In the genomic region with DNA sequence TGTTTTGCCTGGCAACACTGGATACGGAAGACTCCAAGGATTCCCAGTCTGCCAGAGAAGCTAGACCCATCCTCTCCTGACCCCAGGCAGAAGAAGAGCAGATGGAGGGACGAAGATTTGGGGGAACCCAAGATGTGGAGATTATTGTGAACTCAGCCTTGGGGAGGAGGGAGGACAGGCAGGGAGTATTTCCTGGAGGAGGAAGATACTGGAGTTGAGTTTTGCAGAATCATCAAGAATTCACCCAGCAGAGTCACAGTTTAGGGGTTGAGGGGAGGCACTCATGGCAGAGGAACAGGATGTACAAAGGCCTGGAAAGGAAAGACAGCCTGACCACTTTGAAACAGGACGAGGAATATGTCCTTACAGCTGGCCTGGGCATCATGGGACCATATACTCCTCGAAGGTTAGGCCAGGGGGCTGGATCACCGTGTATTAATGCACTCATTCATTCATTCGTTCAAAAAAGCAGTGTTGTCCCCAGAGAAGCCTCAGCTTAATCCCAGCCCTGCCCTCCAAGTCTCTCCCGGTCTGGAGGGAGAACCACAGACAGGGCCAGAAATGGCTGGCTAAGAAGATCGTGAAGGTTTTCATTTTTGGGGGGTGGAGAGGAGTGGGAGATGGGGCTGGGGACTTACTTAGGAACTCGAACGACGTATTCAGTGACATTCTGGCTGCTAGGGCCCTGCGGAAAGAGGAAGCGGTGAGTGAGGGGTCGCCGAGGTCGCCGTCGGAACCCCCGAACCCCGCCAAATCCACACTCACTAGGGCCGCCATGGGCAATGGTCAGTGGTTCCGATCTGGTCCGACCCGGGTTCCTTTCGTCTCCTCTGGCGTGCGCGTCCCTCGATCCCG, we compare ENCODE assay signal across 8 cellular contexts. TPM values are rescaled to one million over a fixed set of nuclear protein-coding genes. Genes with fewer than 3 reads are reported as not detected.
A peak's percentile ranks its signal among the peaks of the same experiment; 100 is the strongest.
DNase-seq lines count a peak whose midpoint lies in the region; ATAC-seq, FAIRE-seq and TF ChIP-seq lines count a peak whose summit lies in the region.

No MANE protein-coding gene starts in this region.

- no peaks in the 10 kb centered on the region for H3K9me1 ChIP-seq in endothelial cell of umbilical vein (replicated peaks; ENCODE audit: control insufficient read depth, extremely low read depth, insufficient read depth, low read length)

- FAIRE-seq in GM12892 (lab: Jason Lieb, UNC) (peak; percentile 75), endothelial cell of umbilical vein (lab: Jason Lieb, UNC) (no peak)

- H4K20me1 ChIP-seq in PC-3 (ENCODE audit: low read length) (no peaks in the 10 kb centered on the region), endothelial cell of umbilical vein (replicated peaks; ENCODE audit: control insufficient read depth, extremely low read depth, insufficient read depth, low read length) (no peaks in the 10 kb centered on the region)

- dilution Hi-C loops in endothelial cell of umbilical vein (cut with MboI; ENCODE audit: extremely low pct_ligation_motif_present, low sequenced_read_pairs), result no loop called here

- TF ChIP-seq POLR2A in GM12892 (IDR thresholded peaks at IDR 0.05; ENCODE audit: low read depth, low read length) (no peak), endothelial cell of umbilical vein (IDR thresholded peaks at IDR 0.05; ENCODE audit: low read depth, low read length) (no peak)

- peak overlapping the region; percentile 53 for H3K27ac ChIP-seq in PC-3 (ENCODE audit: low read length)
- H3K27ac ChIP-seq in endothelial cell of umbilical vein (ENCODE audit: insufficient read depth, low read depth, low read length), result peak overlapping the region; percentile 77
- H3K27ac ChIP-seq in parathyroid adenoma, result peak overlapping the region; percentile 92

- peak overlapping the region; percentile 99 for H2AFZ ChIP-seq in PC-3 (ENCODE audit: low read length)
- H2AFZ ChIP-seq in endothelial cell of umbilical vein (ENCODE audit: low read depth, low read length), result peak overlapping the region; percentile 96
- peak overlapping the region; percentile 100 for H2AFZ ChIP-seq in parathyroid adenoma

- H3K27me3 ChIP-seq in PC-3 (ENCODE audit: low read length) (no peaks in the 10 kb centered on the region), endothelial cell of umbilical vein (ENCODE audit: control insufficient read depth in 2 of 2, insufficient read depth in 2 of 2, low read length in 2 of 2) (no peaks in the 10 kb centered on the region), parathyroid adenoma (ENCODE audit: control insufficient read depth, insufficient read depth, low read length) (no peaks in the 10 kb centered on the region)

- H3K9me3 ChIP-seq in PC-3 (ENCODE audit: low read length) (no peaks in the 10 kb centered on the region), endothelial cell of umbilical vein (replicated peaks; ENCODE audit: control insufficient read depth, insufficient read depth, low read length) (no peaks in the 10 kb centered on the region), parathyroid adenoma (ENCODE audit: control insufficient read depth, low read length) (no peaks in the 10 kb centered on the region)

- POLR2A ChIA-PET in PC-3 (lab: Charles Lee; ENCODE audit: unreplicated experiment) (interaction anchor here (0.6 to 0.7 kb wide), 4 partner anchors 33 to 364 kb away, joined by 3 to 4 read pairs (median 3); a partner anchor contains a TSS), endothelial cell of umbilical vein (lab: Charles Lee) (no interaction called here)

- TF ChIP-seq CTCF in PC-3 (conservative IDR thresholded peaks at IDR 0.05; ENCODE audit: low read depth, low read length), result no peak
- no peak for TF ChIP-seq CTCF in endothelial cell of umbilical vein (IDR thresholded peaks at IDR 0.05; ENCODE audit: extremely low read depth in 1 of 2, insufficient read depth in 1 of 2, low read depth in 1 of 2, low read length in 2 of 2)
- no peak for TF ChIP-seq CTCF in parathyroid adenoma (IDR thresholded peaks at IDR 0.05)

- H3K4me1 ChIP-seq in PC-3 (ENCODE audit: insufficient read depth, low read length) (peaks cover 18% of the 10 kb centered on the region), endothelial cell of umbilical vein (ENCODE audit: control insufficient read depth, extremely low read depth, insufficient read depth, low read length) (peaks cover 7% of the 10 kb centered on the region), parathyroid adenoma (peaks cover 7% of the 10 kb centered on the region)

- ATAC-seq in PC-3 (no peak; the same call in 1 of the 2 replicates), HG03097 (IDR thresholded peaks at IDR 0.05; ENCODE audit: low FRiP score, unreplicated experiment) (no peak)

- TSS peak; percentile 73 for BruUV-seq in PC-3 (replicated peaks; lab: Mats Ljungman, UMichigan)
- TSS peak; percentile 64 for BruUV-seq in endothelial cell of umbilical vein (replicated peaks; lab: Mats Ljungman, UMichigan)

- CTCF ChIA-PET in PC-3 (lab: Charles Lee) (interaction anchor here (0.6 kb wide), 2 partner anchors 57 to 672 kb away, joined by 3 to 6 read pairs; a partner anchor contains a TSS), endothelial cell of umbilical vein (lab: Charles Lee) (interaction anchor here (1.2 kb wide), 1 partner anchor 14 kb away, joined by 3 read pairs; no protein-coding TSS in a partner anchor)

- H3K4me3 ChIP-seq in PC-3 (ENCODE audit: low read length) (peak overlapping the region; percentile 81), endothelial cell of umbilical vein (replicated peaks in 1 of 3; ENCODE audit: insufficient read depth in 1 of 3, low read depth in 1 of 3, low read length in 3 of 3) (peak overlapping the region; percentile 42 to 77 (median 74)), parathyroid adenoma (ENCODE audit: low read depth, low read length) (peak overlapping the region; percentile 79)

- H3K9me2 ChIP-seq in PC-3 (replicated peaks; ENCODE audit: low read length), result no peaks in the 10 kb centered on the region

- H3K36me3 ChIP-seq in PC-3 (ENCODE audit: low read depth, low read length), result peaks cover 22% of the 10 kb centered on the region; the same call in 1 of the 2 replicates
- peaks cover under 1 to 14% of the 10 kb centered on the region in 2 experiments for H3K36me3 ChIP-seq in endothelial cell of umbilical vein (ENCODE audit: control insufficient read depth in 2 of 2, extremely low read depth in 1 of 2, insufficient read depth in 2 of 2, low read length in 2 of 2)
- H3K36me3 ChIP-seq in parathyroid adenoma (ENCODE audit: control insufficient read depth, insufficient read depth, low read length), result no peaks in the 10 kb centered on the region

- no peaks in the 10 kb centered on the region for H3F3A ChIP-seq in PC-3 (ENCODE audit: low read length, unreplicated experiment)

- H3K9ac ChIP-seq in PC-3 (ENCODE audit: low read length) (peak overlapping the region; percentile 89), endothelial cell of umbilical vein (replicated peaks; ENCODE audit: extremely low read depth, insufficient read depth, low read length) (peak overlapping the region; percentile 84), parathyroid adenoma (no peak overlapping the region)

- H3K79me2 ChIP-seq in PC-3 (ENCODE audit: low read length) (peaks cover 22% of the 10 kb centered on the region), endothelial cell of umbilical vein (ENCODE audit: control insufficient read depth, insufficient read depth, low read length) (peaks cover 18% of the 10 kb centered on the region), parathyroid adenoma (peaks cover 8% of the 10 kb centered on the region)

- DNase-seq in GM12892 (ENCODE audit: insufficient read length) (no peak), PC-3 (no peak), endothelial cell of umbilical vein (ENCODE audit: low read depth, low spot score) (no peak), NOMO-1 treated with dmso at 0.1 percent for 144 hours (lab: John Stamatoyannopoulos, UW; ENCODE audit: unreplicated experiment) (no peak), SK-N-DZ (ENCODE audit: low spot score) (no peak)
- DNase-seq in activated effector memory CD4-positive, alpha-beta T cell treated with anti-CD3 and anti-CD28 coated beads, Interleukin-2, amount 50 U/mL, for 16 hours, result no peak

- intact Hi-C loops in PC-3 (cut with micrococcal nuclease), result loop anchor here (1.0 kb wide), 1 partner anchor 20 kb away; a partner anchor contains a TSS
- intact Hi-C loops in endothelial cell of umbilical vein (cut with micrococcal nuclease), result loop anchor here (1.0 to 2.0 kb wide), 3 partner anchors 19 to 470 kb away; no protein-coding TSS in a partner anchor

- H3K4me2 ChIP-seq in PC-3 (ENCODE audit: low read length) (peak overlapping the region; percentile 94), endothelial cell of umbilical vein (ENCODE audit: insufficient read depth, low read length) (peak overlapping the region; percentile 70), parathyroid adenoma (ENCODE audit: low read length) (peak overlapping the region; percentile 89)

RNA-seq across cellular contexts. Expression of a gene that starts 0.5 kb away (rescaled TPM):
- 31.4 TPM for polyA plus RNA-seq in GM12892 (2012; ENCODE audit: missing spikeins)
- total RNA-seq in PC-3 (2014; rRNA removed) (89.4 and 114 TPM in 2 replicates), endothelial cell of umbilical vein (56.4 and 58.2 TPM in 2 replicates)
- polyA plus RNA-seq in endothelial cell of umbilical vein, result 37.7 and 44.8 TPM in 2 replicates
- 60.8 and 67.1 TPM in 2 replicates for polyA plus RNA-seq in endothelial cell of umbilical vein (2011; cell fraction: cytosol; rRNA removed)
- polyA plus RNA-seq in endothelial cell of umbilical vein (2011; cell fraction: nucleus; rRNA removed), result 43.0 and 45.9 TPM in 2 replicates
- polyA plus RNA-seq in endothelial cell of umbilical vein (2012), result 56.0 and 87.8 TPM in 2 replicates
- 34.0 and 39.6 TPM in 2 replicates for polyA minus RNA-seq in endothelial cell of umbilical vein
- 26.4 TPM for polyA minus RNA-seq in endothelial cell of umbilical vein (2011; cell fraction: cytosol; rRNA and poly(A)+ RNA removed)
- polyA minus RNA-seq in endothelial cell of umbilical vein (2011; cell fraction: nucleus; rRNA and poly(A)+ RNA removed), result 7.5 and 12.8 TPM in 2 replicates
- polyA plus RNA-seq in SK-N-DZ (2014; cell fraction: cytosol; rRNA removed), result 37.3 and 50.5 TPM in 2 replicates
- 22.3 and 36.5 TPM in 2 replicates for polyA plus RNA-seq in SK-N-DZ (2014; cell fraction: nucleus; rRNA removed)

RNA-seq across cellular contexts. Expression of a gene that starts 16.7 kb away (rescaled TPM):
- 0.51 TPM for polyA plus RNA-seq in GM12892 (2012; ENCODE audit: missing spikeins)
- total RNA-seq in PC-3 (2014; rRNA removed), result 2.4 and 3.1 TPM in 2 replicates
- 1.0 and 1.2 TPM in 2 replicates for total RNA-seq in endothelial cell of umbilical vein
- 0.73 and 0.84 TPM in 2 replicates for polyA plus RNA-seq in endothelial cell of umbilical vein
- polyA plus RNA-seq in endothelial cell of umbilical vein (2011; cell fraction: cytosol; rRNA removed), result 0.49 and 0.69 TPM in 2 replicates
- 0.66 and 0.77 TPM in 2 replicates for polyA plus RNA-seq in endothelial cell of umbilical vein (2011; cell fraction: nucleus; rRNA removed)
- polyA plus RNA-seq in endothelial cell of umbilical vein (2012), result 0.64 and 1.2 TPM in 2 replicates
- polyA minus RNA-seq in endothelial cell of umbilical vein, result 0.83 and 0.96 TPM in 2 replicates
- polyA minus RNA-seq in endothelial cell of umbilical vein (2011; cell fraction: cytosol; rRNA and poly(A)+ RNA removed), result 1.8 TPM
- polyA minus RNA-seq in endothelial cell of umbilical vein (2011; cell fraction: nucleus; rRNA and poly(A)+ RNA removed), result 0.53 and 0.58 TPM in 2 replicates
- polyA plus RNA-seq in SK-N-DZ (2014; cell fraction: cytosol; rRNA removed), result 1.8 and 1.9 TPM in 2 replicates
- polyA plus RNA-seq in SK-N-DZ (2014; cell fraction: nucleus; rRNA removed), result 0.62 and 2.1 TPM in 2 replicates

RNA-seq across cellular contexts. Expression of a gene that starts 19.9 kb away (rescaled TPM):
- 15.1 TPM for polyA plus RNA-seq in GM12892 (2012; ENCODE audit: missing spikeins)
- total RNA-seq in PC-3 (2014; rRNA removed) (68.4 and 81.1 TPM in 2 replicates), endothelial cell of umbilical vein (48.8 and 50.4 TPM in 2 replicates)
- 59.4 and 83.2 TPM in 2 replicates for polyA plus RNA-seq in endothelial cell of umbilical vein
- polyA plus RNA-seq in endothelial cell of umbilical vein (2011; cell fraction: cytosol; rRNA removed), result 24.1 and 31.5 TPM in 2 replicates
- polyA plus RNA-seq in endothelial cell of umbilical vein (2011; cell fraction: nucleus; rRNA removed), result 8.1 and 13.2 TPM in 2 replicates
- polyA plus RNA-seq in endothelial cell of umbilical vein (2012), result 13.4 and 33.2 TPM in 2 replicates
- 7.2 and 9.6 TPM in 2 replicates for polyA minus RNA-seq in endothelial cell of umbilical vein
- 11.7 TPM for polyA minus RNA-seq in endothelial cell of umbilical vein (2011; cell fraction: cytosol; rRNA and poly(A)+ RNA removed)
- 1.5 and 4.6 TPM in 2 replicates for polyA minus RNA-seq in endothelial cell of umbilical vein (2011; cell fraction: nucleus; rRNA and poly(A)+ RNA removed)
- polyA plus RNA-seq in SK-N-DZ (2014; cell fraction: cytosol; rRNA removed), result 40.8 and 48.0 TPM in 2 replicates
- 36.4 and 49.5 TPM in 2 replicates for polyA plus RNA-seq in SK-N-DZ (2014; cell fraction: nucleus; rRNA removed)

RNA-seq across cellular contexts. Expression of a gene that starts 31.1 kb away (rescaled TPM):
- polyA plus RNA-seq in GM12892 (2012; ENCODE audit: missing spikeins), result 80.5 TPM
- total RNA-seq in PC-3 (2014; rRNA removed) (215 and 259 TPM in 2 replicates), endothelial cell of umbilical vein (120 and 137 TPM in 2 replicates)
- 314 and 533 TPM in 2 replicates for polyA plus RNA-seq in endothelial cell of umbilical vein
- 108 and 142 TPM in 2 replicates for polyA plus RNA-seq in endothelial cell of umbilical vein (2011; cell fraction: cytosol; rRNA removed)
- 46.8 and 55.1 TPM in 2 replicates for polyA plus RNA-seq in endothelial cell of umbilical vein (2011; cell fraction: nucleus; rRNA removed)
- 84.5 and 117 TPM in 2 replicates for polyA plus RNA-seq in endothelial cell of umbilical vein (2012)
- 39.5 and 61.9 TPM in 2 replicates for polyA minus RNA-seq in endothelial cell of umbilical vein
- polyA minus RNA-seq in endothelial cell of umbilical vein (2011; cell fraction: cytosol; rRNA and poly(A)+ RNA removed), result 62.6 TPM
- polyA minus RNA-seq in endothelial cell of umbilical vein (2011; cell fraction: nucleus; rRNA and poly(A)+ RNA removed), result 8.4 and 11.4 TPM in 2 replicates
- polyA plus RNA-seq in SK-N-DZ (2014; cell fraction: cytosol; rRNA removed), result 81.8 and 99.2 TPM in 2 replicates
- polyA plus RNA-seq in SK-N-DZ (2014; cell fraction: nucleus; rRNA removed), result 49.2 and 55.2 TPM in 2 replicates

RNA-seq across cellular contexts. Expression of a gene that starts 32.2 kb away (rescaled TPM):
- 96.5 TPM for polyA plus RNA-seq in GM12892 (2012; ENCODE audit: missing spikeins)
- total RNA-seq in PC-3 (2014; rRNA removed), result 373 and 518 TPM in 2 replicates
- 367 and 372 TPM in 2 replicates for total RNA-seq in endothelial cell of umbilical vein
- 98.0 and 98.3 TPM in 2 replicates for polyA plus RNA-seq in endothelial cell of umbilical vein
- polyA plus RNA-seq in endothelial cell of umbilical vein (2011; cell fraction: cytosol; rRNA removed), result 107 and 116 TPM in 2 replicates
- 117 and 120 TPM in 2 replicates for polyA plus RNA-seq in endothelial cell of umbilical vein (2011; cell fraction: nucleus; rRNA removed)
- polyA plus RNA-seq in endothelial cell of umbilical vein (2012), result 234 and 257 TPM in 2 replicates
- polyA minus RNA-seq in endothelial cell of umbilical vein, result 148 and 162 TPM in 2 replicates
- polyA minus RNA-seq in endothelial cell of umbilical vein (2011; cell fraction: cytosol; rRNA and poly(A)+ RNA removed), result 114 TPM
- 60.1 and 76.9 TPM in 2 replicates for polyA minus RNA-seq in endothelial cell of umbilical vein (2011; cell fraction: nucleus; rRNA and poly(A)+ RNA removed)
- 147 and 149 TPM in 2 replicates for polyA plus RNA-seq in SK-N-DZ (2014; cell fraction: cytosol; rRNA removed)
- polyA plus RNA-seq in SK-N-DZ (2014; cell fraction: nucleus; rRNA removed), result 123 and 179 TPM in 2 replicates
